In genomic region chr11:29352273-29352672, GRCh38 we compare ENCODE assay signal across 19 cellular contexts.
DNase-seq lines count a peak whose midpoint lies in the region; ATAC-seq and TF ChIP-seq lines count a peak whose summit lies in the region.
"Had no signal": no experiment of that assay in that cellular context is flagged by ENCODE, and none has a peak within 500 bp of the region (broad histone marks: within the 10 kb centered on the region; RNA-seq: fewer than 3 reads in every experiment).

No MANE protein-coding gene starts in this region.

- H2BK120ac ChIP-seq in H9 (ENCODE audit: low read depth, low read length, poor library complexity, severe bottlenecking), result no peak overlapping the region

- peaks cover 0 to 7% of the 10 kb centered on the region in 2 experiments; a peak in 1 of 5 replicates for H3K9me3 Mint-ChIP-seq in H9

- intact Hi-C loops in aorta (cut with DNase I), result no loop called here

- no peak overlapping the region for H3K18ac ChIP-seq in H9 (ENCODE audit: insufficient read length, low read depth, low read length)

- H3K4ac ChIP-seq in H9 (ENCODE audit: low read depth, low read length), result no peak overlapping the region

- peaks cover 4% of the 10 kb centered on the region; the same call in 1 of the 2 replicates for H3K27me3 Mint-ChIP-seq in H9 (ENCODE audit: low read depth)
- H3K27me3 Mint-ChIP-seq: CD4-positive, alpha-beta memory T cell had no signal

- TF ChIP-seq CTCF in H9 (conservative IDR thresholded peaks at IDR 0.05), result no peak

- no peak overlapping the region for H2BK15ac ChIP-seq in H9 (ENCODE audit: low read depth, low read length)

- no peak overlapping the region for H3K9ac ChIP-seq in H9 (ENCODE audit: extremely low read depth, insufficient read length, low read length)
- H3K9ac ChIP-seq: SK-N-SH had no signal

- DNase-seq in H9 (peak; percentile 36), amniotic epithelial cell (ENCODE audit: low read depth) (peak; percentile 29), iPS DF 4.7 (ENCODE audit: extremely low read depth, low spot score) (peak; percentile 19), DMS79 treated with DMSO at 0.1 percent for 48 hours (lab: John Stamatoyannopoulos, UW) (no peak), aorta (no peak)
- DNase-seq: C1 segment of cervical spinal cord; CD4-positive, alpha-beta memory T cell; COR-L47; DMS79; KG1; MG63; NCI-H2029 treated with DMSO at 0.1 percent for 48 hours; NCI-H2227 treated with DMSO at 0.1 percent for 48 hours; NCI-H69; SK-N-SH; SW 1271 had no signal

- H4K5ac ChIP-seq in H9 (ENCODE audit: insufficient read length, low read depth, low read length), result no peak overlapping the region

- H3K14ac ChIP-seq in H9 (ENCODE audit: insufficient read depth, low read length), result no peak overlapping the region

- H4K8ac ChIP-seq in H9 (replicated peaks; ENCODE audit: insufficient read length, low read depth, low read length), result no peak overlapping the region

- no peak overlapping the region for H3K56ac ChIP-seq in H9 (ENCODE audit: insufficient read length, low read depth, low read length)

- H3K9me3 ChIP-seq in H9 (ENCODE audit: control insufficient read depth, low read depth, low read length) (no peaks in the 10 kb centered on the region), aorta (ENCODE audit: control insufficient read depth, low read length) (no peaks in the 10 kb centered on the region)
- H3K9me3 ChIP-seq: HAP-1, MG63, SK-N-SH had no signal

- no peak overlapping the region for H2AK5ac ChIP-seq in H9 (ENCODE audit: insufficient read length, low read length)

- H3T11ph ChIP-seq in H9 (ENCODE audit: low read length), result no peak overlapping the region

- peaks cover 8 to 9% of the 10 kb centered on the region in 2 experiments for H3K4me1 Mint-ChIP-seq in H9
- H3K4me1 Mint-ChIP-seq: CD4-positive, alpha-beta memory T cell had no signal

- no peak overlapping the region for H2BK5ac ChIP-seq in H9 (ENCODE audit: insufficient read length, low read length)

- no peak overlapping the region for H2AFZ ChIP-seq in H9 (ENCODE audit: low read length)

- no peak overlapping the region for H3K27ac Mint-ChIP-seq in H9
- H3K27ac Mint-ChIP-seq: CD4-positive, alpha-beta memory T cell had no signal

- H3K27ac ChIP-seq in H9 (ENCODE audit: insufficient read length, low read depth, low read length) (no peak overlapping the region), aorta (ENCODE audit: low read depth in 1 of 2, low read length in 2 of 2) (no peak overlapping the region)

- no peaks in the 10 kb centered on the region for H3K36me3 ChIP-seq in aorta (ENCODE audit: control insufficient read depth in 1 of 2, insufficient read depth in 2 of 2, low read length in 1 of 2)
- H3K36me3 ChIP-seq: HAP-1, MG63 had no signal

- ATAC-seq in GM21825 (IDR thresholded peaks at IDR 0.05; ENCODE audit: unreplicated experiment) (no peak), GM21619 (IDR thresholded peaks at IDR 0.05; ENCODE audit: unreplicated experiment) (no peak), aorta (ENCODE audit: low FRiP score) (no peak)

- H3K79me1 ChIP-seq in H9 (ENCODE audit: insufficient read depth, low read depth, low read length, poor library complexity, severe bottlenecking), result no peaks in the 10 kb centered on the region

- no peak overlapping the region for H3K4me3 Mint-ChIP-seq in H9
- H3K4me3 Mint-ChIP-seq: CD4-positive, alpha-beta memory T cell had no signal

- no peak overlapping the region for H4K91ac ChIP-seq in H9 (ENCODE audit: insufficient read length, low read depth, low read length)

- no peaks in the 10 kb centered on the region for H3K79me2 ChIP-seq in H9 (ENCODE audit: insufficient read depth, low read length)

- H3K23me2 ChIP-seq in H9 (ENCODE audit: insufficient read length, low read depth, low read length, poor library complexity, severe bottlenecking), result no peaks in the 10 kb centered on the region

- H3K4me3 ChIP-seq in aorta (ENCODE audit: low read length in 2 of 2), result no peak overlapping the region
- H3K4me3 ChIP-seq: HAP-1, MG63 had no signal

- H4K20me1 ChIP-seq in H9 (ENCODE audit: control insufficient read depth, insufficient read depth, insufficient read length), result no peaks in the 10 kb centered on the region

- H3K27me3 ChIP-seq in H9 (ENCODE audit: insufficient read depth, low read length) (no peaks in the 10 kb centered on the region), aorta (ENCODE audit: control insufficient read depth in 1 of 2, insufficient read depth in 2 of 2, low read length in 1 of 2) (peaks cover 0 to 1% of the 10 kb centered on the region in 2 donors)
- H3K27me3 ChIP-seq: MG63 had no signal

- no peak overlapping the region for H3K23ac ChIP-seq in H9 (ENCODE audit: insufficient read length, low read depth, low read length)

- no peak overlapping the region for H2BK12ac ChIP-seq in H9 (ENCODE audit: insufficient read length, low read depth, low read length)

- H3K4me2 ChIP-seq in H9 (ENCODE audit: insufficient read depth, insufficient read length, low read length), result peak overlapping the region; percentile 39
- H3K4me2 ChIP-seq: SK-N-SH had no signal

- H3K4me1 ChIP-seq in H9 (ENCODE audit: insufficient read depth, low read length), result peaks cover 3% of the 10 kb centered on the region; the same call in 1 of the 2 replicates
- no peaks in the 10 kb centered on the region for H3K4me1 ChIP-seq in aorta (ENCODE audit: control insufficient read depth in 1 of 2, insufficient read depth in 2 of 2, low read length in 2 of 2)
- H3K4me1 ChIP-seq: HAP-1 had no signal

- no peaks in the 10 kb centered on the region; a peak in 1 of 7 replicates for H3K36me3 Mint-ChIP-seq in H9 (ENCODE audit: insufficient read depth in 1 of 3, low read depth in 3 of 3)
- H3K36me3 Mint-ChIP-seq: CD4-positive, alpha-beta memory T cell had no signal

- H2BK20ac ChIP-seq in H9 (ENCODE audit: low read depth, low read length, poor library complexity, severe bottlenecking), result no peak overlapping the region

Comparison
In these comparisons a context has a peak if more than half of its experiments do, and no peak if none do; other contexts are left out.
1. DNase-seq: peak in H9 (single experiment), amniotic epithelial cell (single experiment) and iPS DF 4.7 (single experiment); none in DMS79 treated with DMSO at 0.1 percent for 48 hours (single experiment) and aorta (0 of 2).